ENCODE assay signal across 9 cellular contexts in the genomic region with DNA sequence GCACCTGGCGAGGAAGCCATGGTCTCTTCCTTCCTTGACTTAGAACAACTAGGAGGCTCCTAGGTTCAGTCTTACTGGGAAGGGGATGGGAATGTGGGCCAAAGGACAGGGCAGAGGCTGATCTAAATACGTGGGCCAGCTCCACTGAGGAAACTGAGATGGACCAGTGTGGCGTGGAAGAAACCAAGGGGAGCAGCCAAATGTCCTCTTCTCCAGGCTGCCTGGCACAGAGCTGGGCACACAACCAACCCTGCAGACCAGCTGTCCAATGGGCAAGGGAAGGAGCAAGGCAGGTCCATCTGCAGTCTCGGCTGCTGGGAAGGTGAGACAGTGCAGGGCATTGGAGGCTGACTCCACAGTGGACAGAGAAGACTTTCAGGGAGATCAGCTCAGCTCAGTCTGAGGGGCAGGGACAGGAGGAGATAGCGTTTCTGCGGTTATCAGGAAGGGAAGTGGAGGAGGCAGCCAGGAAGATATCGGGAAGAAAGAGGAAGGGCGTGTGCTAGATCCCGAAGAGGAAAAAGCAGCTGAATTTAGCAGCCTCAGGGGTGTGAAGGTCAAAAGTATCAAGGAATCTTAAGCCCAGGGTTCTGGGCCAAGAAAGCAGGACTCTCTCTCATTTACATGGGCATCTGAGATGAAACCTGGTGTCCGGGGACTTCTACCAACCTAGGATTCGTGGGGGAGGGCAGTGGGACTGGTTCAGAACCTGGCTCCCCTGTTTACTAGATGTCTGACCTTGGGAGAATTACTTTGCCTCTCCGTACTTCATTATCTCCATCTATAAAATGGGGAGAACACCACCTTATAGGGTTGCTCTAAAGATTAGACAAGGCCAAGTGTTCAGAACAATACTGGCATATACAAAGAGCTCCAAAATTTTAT. TPM values are rescaled to one million over a fixed set of nuclear protein-coding genes. Genes with fewer than 3 reads are reported as not detected.
DNase-seq lines count a peak whose midpoint lies in the region; ATAC-seq, FAIRE-seq and TF ChIP-seq lines count a peak whose summit lies in the region.
"Had no signal": no experiment of that assay in that cellular context is flagged by ENCODE, and none has a peak within 500 bp of the region (broad histone marks: within the 10 kb centered on the region; RNA-seq: fewer than 3 reads in every experiment).

No MANE protein-coding gene starts in this region.

- TF ChIP-seq CTCF in esophagus muscularis mucosa (IDR thresholded peaks at IDR 0.05): no peak
- no peak for TF ChIP-seq CTCF in pancreas (IDR thresholded peaks at IDR 0.05)

- no peaks in the 10 kb centered on the region for H3K27me3 ChIP-seq in BLaER1 treated with 17β-estradiol and CSF1 and Interleukin-3, amounts not matched to agents 10 nM and 100 nM
- H3K27me3 ChIP-seq in esophagus muscularis mucosa (no peaks in the 10 kb centered on the region), pancreas (no peaks in the 10 kb centered on the region)

- peaks cover 0 to 30% (median 6%) of the 10 kb centered on the region in 11 experiments; a peak in 8 of 22 replicates for H4K20me1 ChIP-seq in BLaER1 treated with 17β-estradiol and CSF1 and Interleukin-3, amounts not matched to agents 10 nM and 100 nM

- no peak for ATAC-seq in pancreas
- no peak for ATAC-seq in stimulated activated naive CD8-positive, alpha-beta T cell treated with anti-CD3 and anti-CD28 coated beads, Interleukin-15, Interleukin-2, amounts not matched to agents 100 U/mL and 50 U/mL, for 24 hours

- H3K27ac ChIP-seq in BLaER1 treated with 17β-estradiol and CSF1 and Interleukin-3, amounts not matched to agents 10 nM and 100 nM: peak overlapping the region; percentile 19 to 91 (median 84); a peak in 18 of 22 replicates
- peak overlapping the region; percentile 57; the same call in 1 of the 2 replicates for H3K27ac ChIP-seq in SK-N-MC
- peak overlapping the region; percentile 83 to 90 (median 88) for H3K27ac ChIP-seq in esophagus muscularis mucosa (replicated peaks in 1 of 4)
- peak overlapping the region; percentile 62 to 96 (median 86) for H3K27ac ChIP-seq in pancreas

- TF ChIP-seq POLR2A in esophagus muscularis mucosa (IDR thresholded peaks at IDR 0.05; ENCODE audit: low read depth): no peak

- no peaks in the 10 kb centered on the region for H3K9me3 ChIP-seq in BLaER1 treated with 17β-estradiol and CSF1 and Interleukin-3, amounts not matched to agents 10 nM and 100 nM (replicated peaks in 1 of 11)
- H3K9me3 ChIP-seq in SK-N-MC (ENCODE audit: low read depth, low read length) (no peaks in the 10 kb centered on the region), esophagus muscularis mucosa (no peaks in the 10 kb centered on the region), pancreas (no peaks in the 10 kb centered on the region)

- H3K9ac ChIP-seq in BLaER1 treated with 17β-estradiol and CSF1 and Interleukin-3, amounts not matched to agents 10 nM and 100 nM: peak overlapping the region; percentile 80 to 95 (median 86); a peak in 20 of 22 replicates
- H3K9ac ChIP-seq in SK-N-MC (ENCODE audit: insufficient read length): peak overlapping the region; percentile 78

- no peak for FAIRE-seq in pancreas (lab: Jason Lieb, UNC)
- FAIRE-seq: bronchial epithelial cell had no signal

- intact Hi-C loops in esophagus muscularis mucosa (cut with DNase I): loop anchor here (5.0 kb wide), 2 partner anchors 62 to 202 kb away; a partner anchor contains a TSS
- intact Hi-C loops in pancreas (cut with DNase I): no loop called here

- H3K4me1 ChIP-seq in BLaER1 treated with 17β-estradiol and CSF1 and Interleukin-3, amounts not matched to agents 10 nM and 100 nM: peaks cover 66 to 82% (median 76%) of the 10 kb centered on the region in 10 experiments
- H3K4me1 ChIP-seq in esophagus muscularis mucosa (peaks cover 59 to 78% (median 69%) of the 10 kb centered on the region in 4 donors), pancreas (peaks cover 16 to 50% (median 36%) of the 10 kb centered on the region in 3 donors)

- peak overlapping the region in 9 of 10 experiments; percentile 69 to 83 (median 75); a peak in 16 of 20 replicates for H3K4me3 ChIP-seq in BLaER1 treated with 17β-estradiol and CSF1 and Interleukin-3, amounts not matched to agents 10 nM and 100 nM
- peak overlapping the region; percentile 81 for H3K4me3 ChIP-seq in SK-N-MC
- H3K4me3 ChIP-seq in esophagus muscularis mucosa: peak overlapping the region in 3 of 4 donors; percentile 5 to 80 (median 72)
- H3K4me3 ChIP-seq in pancreas: peak overlapping the region in 2 of 4 donors; percentile 50 to 61

- H3K36me3 ChIP-seq in BLaER1 treated with 17β-estradiol and CSF1 and Interleukin-3, amounts not matched to agents 10 nM and 100 nM: peaks cover 0 to 29% (median 12%) of the 10 kb centered on the region in 11 experiments; a peak in 19 of 22 replicates
- H3K36me3 ChIP-seq in SK-N-MC (ENCODE audit: insufficient read depth, low read length) (peaks cover 8% of the 10 kb centered on the region; the same call in 1 of the 2 replicates), esophagus muscularis mucosa (peaks cover 0 to 23% (median 20%) of the 10 kb centered on the region in 4 donors), pancreas (no peaks in the 10 kb centered on the region)

- WGBS in esophagus muscularis mucosa: 58% methylated on average over 11 of the region's 12 CpGs
- WGBS in pancreas, 2 donors: 18% methylated on average over 12 of the region's 12 CpGs

- H3K4me2 ChIP-seq in BLaER1 treated with 17β-estradiol and CSF1 and Interleukin-3, amounts not matched to agents 10 nM and 100 nM: peak overlapping the region; percentile 94 to 100 (median 99)

- DNase-seq in SK-N-MC (ENCODE audit: low read depth, low spot score) (no peak), esophagus muscularis mucosa (ENCODE audit: extremely low spot score) (no peak), pancreas (peak in 1 of 6 donors; percentile 54), epidermal melanocyte (ENCODE audit: insufficient read length, low spot score) (no peak), NCI-H1092 (lab: John Stamatoyannopoulos, UW) (no peak)
- no peak for DNase-seq in stimulated activated naive CD8-positive, alpha-beta T cell treated with anti-CD3 and anti-CD28 coated beads, Interleukin-15, Interleukin-2, amounts not matched to agents 100 U/mL and 50 U/mL, for 24 hours
- no peak for DNase-seq in activated CD4-positive, alpha-beta T cell treated with anti-CD3 and anti-CD28 coated beads, Interleukin-2, amount 50 U/mL, for 4 hours

- no peak for TF ChIP-seq EP300 in esophagus muscularis mucosa (IDR thresholded peaks at IDR 0.05)

RNA-seq across cellular contexts. Expression of a gene that starts 1.8 kb away (rescaled TPM):
- total RNA-seq in esophagus muscularis mucosa: 10 to 100 TPM; 28.2 to 76.8 (median 46.6) TPM
- total RNA-seq in pancreas: 10 to 100 TPM; 33.8 to 71.0 (median 60.5) TPM
- 100 to 1,000 TPM; 277 to 284 TPM for polyA plus RNA-seq in pancreas
